38 cellular contexts compared by ENCODE assay signal in the genomic region with DNA sequence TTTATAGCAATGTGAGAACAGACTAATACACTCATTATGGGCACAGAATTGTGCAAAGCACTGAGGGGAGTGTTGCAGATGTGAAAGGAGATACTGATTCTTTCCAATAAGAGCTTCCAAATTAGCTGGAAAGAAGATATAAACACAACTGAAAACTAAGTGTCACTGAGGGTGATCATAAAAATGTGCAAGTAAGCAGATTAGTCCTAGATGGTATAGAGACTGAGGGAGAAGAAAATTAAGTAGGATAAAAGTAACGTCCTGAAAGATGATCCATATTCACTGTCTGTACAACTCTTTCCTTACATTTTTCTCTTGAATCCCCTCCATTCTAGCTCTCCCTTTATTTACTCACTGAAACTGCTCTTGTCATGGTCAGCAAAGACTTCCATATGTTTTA. TPM values are rescaled to one million over a fixed set of nuclear protein-coding genes. Genes with fewer than 3 reads are reported as not detected.
"Had no signal": no experiment of that assay in that cellular context is flagged by ENCODE, and none has a peak within 500 bp of the region (broad histone marks: within the 10 kb centered on the region; RNA-seq: fewer than 3 reads in every experiment).

No MANE protein-coding gene starts in this region.

- H3K36me3 ChIP-seq: adrenal gland, ascending aorta, brain microvascular endothelial cell, breast epithelium, cardiac muscle cell had no signal

- H3K27me3 ChIP-seq: adrenal gland, ascending aorta, body of pancreas, brain microvascular endothelial cell had no signal

- H3K4me3 ChIP-seq: adrenal gland, ascending aorta, body of pancreas, breast epithelium, cardiac muscle cell had no signal

- H3K27ac ChIP-seq: adrenal gland, ascending aorta, body of pancreas, brain microvascular endothelial cell, breast epithelium, cardiac muscle cell had no signal

- FAIRE-seq: astrocyte, bronchial epithelial cell had no signal

- ATAC-seq: activated naive CD4-positive, alpha-beta T cell treated with anti-CD3 and anti-CD28 coated beads, Interleukin-2, amount 50 U/mL, for 72 hours; activated naive CD8-positive, alpha-beta T cell treated with anti-CD3 and anti-CD28 coated beads, Interleukin-2, amount 50 U/mL, for 24 hours; activated T-cell treated with anti-CD3 and anti-CD28 coated beads, Interleukin-2, amount 50 U/mL, for 4 hours; activated T-cell treated with anti-CD3 and anti-CD28 coated beads, Interleukin-2, amount 50 U/mL, for 72 hours; activated T-helper 17 cell treated with anti-CD3 and anti-CD28 coated beads, Interleukin-2, amount 50 U/mL, for 72 hours; body of pancreas had no signal

- H3K4me1 ChIP-seq: adrenal gland, ascending aorta, body of pancreas, breast epithelium had no signal

- DNase-seq: activated effector memory CD4-positive, alpha-beta T cell treated with anti-CD3 and anti-CD28 coated beads, Interleukin-2, amount 50 U/mL, for 16 hours; activated effector memory CD4-positive, alpha-beta T cell treated with Interleukin-2 at 50 U/mL for 16 hours; activated gamma-delta T cell; activated gamma-delta T cell treated with Interleukin-2 at 50 U/mL for 16 hours; activated naive CD4-positive, alpha-beta T cell; activated naive CD4-positive, alpha-beta T cell treated with anti-CD3 and anti-CD28 coated beads for 36 hours; activated naive CD4-positive, alpha-beta T cell treated with anti-CD3 and anti-CD28 coated beads, Interleukin-2, amount 10 ng/mL, durations not matched to agents 7 days and 5 days; activated naive CD4-positive, alpha-beta T cell treated with anti-CD3 and anti-CD28 coated beads, Interleukin-2, amount 50 U/mL, for 16 hours; activated naive CD4-positive, alpha-beta T cell treated with Interleukin-2 at 50 U/mL for 16 hours; activated naive CD8-positive, alpha-beta T cell treated with anti-CD3 and anti-CD28 coated beads for 36 hours; activated naive CD8-positive, alpha-beta T cell treated with anti-CD3 and anti-CD28 coated beads, Interleukin-2, amount 10 ng/mL, durations not matched to agents 7 days and 5 days; activated naive CD8-positive, alpha-beta T cell treated with anti-CD3 and anti-CD28 coated beads, Interleukin-2, amount 50 U/mL, for 24 hours; activated T-cell treated with anti-CD3 and anti-CD28 coated beads, Interleukin-2, amount 50 U/mL, for 24 hours; activated T-cell treated with anti-CD3 and anti-CD28 coated beads, Interleukin-2, amount 50 U/mL, for 4 hours; activated T-cell treated with anti-CD3 and anti-CD28 coated beads, Interleukin-2, amount 50 U/mL, for 48 hours; activated T-cell treated with anti-CD3 and anti-CD28 coated beads, Interleukin-2, amount 50 U/mL, for 72 hours; adrenal gland; amniotic stem cell; amygdala; anterior cingulate cortex; aorta; body of pancreas; brain microvascular endothelial cell; caudate nucleus; central memory CD4-positive, alpha-beta T cell; cerebellar nuclear complex had no signal

- H3K9me3 ChIP-seq: adrenal gland, ascending aorta, body of pancreas, breast epithelium had no signal

RNA-seq across cellular contexts. Expression of a gene that starts 11.2 kb away (rescaled TPM):
- total RNA-seq: activated naive CD4-positive, alpha-beta T cell treated with anti-CD3 and anti-CD28 coated beads for 36 hours; activated naive CD4-positive, alpha-beta T cell treated with anti-CD3 and anti-CD28 coated beads, Interleukin-2, amount 50 U/mL, for 72 hours; activated naive CD8-positive, alpha-beta T cell treated with anti-CD3 and anti-CD28 coated beads for 36 hours; activated naive CD8-positive, alpha-beta T cell treated with anti-CD3 and anti-CD28 coated beads, Interleukin-2, amount 10 ng/mL, durations not matched to agents 7 days and 5 days; activated T-cell treated with anti-CD3 and anti-CD28 coated beads, Interleukin-2, amount 50 U/mL, for 72 hours; activated T-helper 1 cell treated with anti-CD3 and anti-CD28 coated beads, Interleukin-12 subunit alpha, Interleukin-12 subunit beta, Interleukin-2, Interleukin-4 antibody, amounts not matched to agents 30 ng/mL and 10 ng/mL and 1 ng/mL, durations not matched to agents 14 hours and 24 hours and 36 hours; activated T-helper 17 cell treated with anti-CD3 and anti-CD28 coated beads, Interleukin-2, amount 50 U/mL, for 72 hours; activated T-helper 2 cell treated with anti-CD3 and anti-CD28 coated beads, Interferon-gamma antibody, Interleukin-2, Interleukin-4, amounts not matched to agents 10 μg/mL and 5 μg/mL and 100 μg/mL, durations not matched to agents 14 hours and 24 hours and 36 hours; aorta; body of pancreas; bronchial epithelial cell; cardiac septum; chondrocyte had no signal
- polyA plus RNA-seq: adipose tissue, aorta had no signal
